ENCODE assay signal across 8 cellular contexts in the genomic region with DNA sequence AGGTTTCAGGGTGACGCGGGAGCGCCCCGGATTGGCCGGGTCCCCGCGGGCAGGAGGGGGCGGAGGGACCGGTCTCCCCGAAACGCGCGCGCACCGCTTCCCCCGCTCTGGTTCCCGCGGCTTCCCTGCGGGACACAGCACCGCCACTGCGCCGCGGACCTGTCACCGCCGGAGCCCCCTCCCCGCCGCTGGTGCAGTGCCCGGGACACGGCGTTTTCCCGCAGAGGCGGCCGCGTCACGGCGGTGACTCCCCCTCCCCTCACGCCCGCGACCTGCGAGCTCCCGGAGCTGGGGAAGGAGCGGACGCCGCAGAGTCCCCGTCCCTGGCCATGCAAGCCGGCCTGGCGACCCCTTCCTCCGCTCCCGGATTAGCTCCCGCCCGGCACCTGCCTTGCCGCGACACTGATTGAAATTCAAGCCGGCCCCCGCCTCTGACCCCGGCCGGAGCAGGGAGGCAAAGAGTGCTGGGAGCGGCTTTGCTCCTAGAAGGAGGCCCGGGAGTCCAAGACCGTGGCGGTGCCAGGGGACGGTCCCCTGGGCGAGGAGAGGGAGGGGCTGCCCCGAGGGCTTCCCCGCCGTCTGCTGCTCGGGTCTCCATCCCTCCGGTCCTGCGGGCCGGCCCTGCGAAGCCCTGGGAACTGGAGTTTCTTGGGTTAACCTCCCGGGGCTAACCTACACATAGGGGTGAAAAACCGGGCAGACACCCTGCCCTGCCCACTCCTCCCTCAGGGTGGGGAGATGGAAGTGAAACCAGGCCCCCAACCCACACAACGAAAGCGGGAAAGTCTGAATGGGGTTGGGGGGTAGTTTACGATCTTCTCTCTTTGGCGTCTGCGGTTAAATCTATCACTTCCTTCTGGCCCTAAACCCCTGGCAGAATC. TPM values are rescaled to one million over a fixed set of nuclear protein-coding genes. Genes with fewer than 3 reads are reported as not detected.
DNase-seq lines count a peak whose midpoint lies in the region; ATAC-seq, FAIRE-seq and TF ChIP-seq lines count a peak whose summit lies in the region.

No MANE protein-coding gene starts in this region.

- H3K36me3 Mint-ChIP-seq in naive thymus-derived CD4-positive, alpha-beta T cell, result peaks cover 0 to 1% (median 0%) of the 10 kb centered on the region in 5 donors

- peaks cover 8 to 30% (median 19%) of the 10 kb centered on the region in 7 donors for H3K4me1 Mint-ChIP-seq in naive thymus-derived CD4-positive, alpha-beta T cell

- peak; percentile 28 for ATAC-seq in naive thymus-derived CD4-positive, alpha-beta T cell
- ATAC-seq in HG03280 (IDR thresholded peaks at IDR 0.05; ENCODE audit: unreplicated experiment), result no peak
- ATAC-seq in HG03460 (IDR thresholded peaks at IDR 0.05; ENCODE audit: unreplicated experiment), result no peak

- TF ChIP-seq CTCF in SK-N-SH (IDR thresholded peaks at IDR 0.05) (no peak), dorsolateral prefrontal cortex (IDR thresholded peaks at IDR 0.05 in 54 of 56, conservative IDR thresholded peaks at IDR 0.05 in 2 of 56; ENCODE audit: low read depth in 1 of 56, partially characterized antibody in 56 of 56) (no peak)

- CTCF ChIA-PET in SK-N-SH (lab: Yijun Ruan, JAX), result interaction anchor here (0.7 to 4.6 kb wide), 5 partner anchors 9 to 30 kb away, joined by 3 to 25 read pairs (median 4); no protein-coding TSS in a partner anchor
- CTCF ChIA-PET in naive thymus-derived CD4-positive, alpha-beta T cell (lab: Charles Lee), result no interaction called here

- DNase-seq in GM19239 (ENCODE audit: insufficient read length, low spot score) (peak; percentile 47), SK-N-SH (peak; percentile 79), dorsolateral prefrontal cortex (peak in 3 of 10 donors; percentile 59 to 66 (median 60)), NCI-H2196 treated with DMSO at 0.1 percent for 48 hours (lab: John Stamatoyannopoulos, UW; ENCODE audit: unreplicated experiment) (no peak), medulla oblongata (ENCODE audit: extremely low spot score) (no peak)
- peak in 7 of 9 donors; percentile 9 to 54 (median 20) for DNase-seq in naive thymus-derived CD4-positive, alpha-beta T cell

- H3K36me3 ChIP-seq in SK-N-SH (replicated peaks in 1 of 2; ENCODE audit: control insufficient read depth in 1 of 2, insufficient read depth in 2 of 2, low read length in 1 of 2), result no peaks in the 10 kb centered on the region
- H3K36me3 ChIP-seq in naive thymus-derived CD4-positive, alpha-beta T cell (ENCODE audit: control insufficient read depth in 2 of 3, insufficient read depth in 3 of 3, low read length in 3 of 3), result no peaks in the 10 kb centered on the region

- peak overlapping the region; percentile 91 for H3K4me2 ChIP-seq in SK-N-SH

- H3K4me3 ChIP-seq in SK-N-SH (ENCODE audit: low read depth in 2 of 2, low read length in 1 of 2), result peak overlapping the region; percentile 60 to 64
- H3K4me3 ChIP-seq in dorsolateral prefrontal cortex, result peak overlapping the region; percentile 52 to 90 (median 79)
- H3K4me3 ChIP-seq in naive thymus-derived CD4-positive, alpha-beta T cell (ENCODE audit: low read length), result peak overlapping the region; percentile 56

- no peak for TF ChIP-seq RAD21 in SK-N-SH (IDR thresholded peaks at IDR 0.05; ENCODE audit: low read length)

- H3K27me3 ChIP-seq in SK-N-SH (ENCODE audit: insufficient read depth) (peaks cover 7% of the 10 kb centered on the region; the same call in 1 of the 2 replicates), dorsolateral prefrontal cortex (no peaks in the 10 kb centered on the region)
- H3K27me3 ChIP-seq in naive thymus-derived CD4-positive, alpha-beta T cell (ENCODE audit: control insufficient read depth in 2 of 2, insufficient read depth in 2 of 2, low read length in 2 of 2), result peaks cover 6 to 14% of the 10 kb centered on the region in 2 donors

- H3K4me1 ChIP-seq in SK-N-SH (ENCODE audit: control insufficient read depth in 1 of 2, insufficient read depth in 2 of 2, low read depth in 1 of 2, low read length in 1 of 2), result peaks cover 0 to 10% of the 10 kb centered on the region in 2 experiments; a peak in 1 of 4 replicates
- peaks cover 7 to 10% of the 10 kb centered on the region in 2 donors for H3K4me1 ChIP-seq in naive thymus-derived CD4-positive, alpha-beta T cell (ENCODE audit: control insufficient read depth in 2 of 2, insufficient read depth in 2 of 2, low read length in 2 of 2)

- POLR2A ChIA-PET in SK-N-SH (lab: Yijun Ruan, JAX), result interaction anchor here (1.1 kb wide), 1 partner anchor 16 kb away, joined by 3 read pairs; no protein-coding TSS in a partner anchor
- POLR2A ChIA-PET in naive thymus-derived CD4-positive, alpha-beta T cell (lab: Charles Lee), result interaction anchor here (0.5 kb wide), 1 partner anchor 610 kb away, joined by 4 read pairs; no protein-coding TSS in a partner anchor

- FAIRE-seq in GM19239 (lab: Jason Lieb, UNC), result no peak

- H3K27me3 Mint-ChIP-seq in naive thymus-derived CD4-positive, alpha-beta T cell, result peaks cover 48 to 84% (median 62%) of the 10 kb centered on the region in 5 donors

- TF ChIP-seq EP300 in SK-N-SH (IDR thresholded peaks at IDR 0.05; ENCODE audit: borderline replicate concordance in 1 of 2, low read depth in 1 of 2, low read length in 1 of 2), result no peak

- H3K9me2 ChIP-seq in SK-N-SH, result no peaks in the 10 kb centered on the region

- H3K9ac ChIP-seq in SK-N-SH, result no peak overlapping the region

- no peaks in the 10 kb centered on the region for H4K20me1 ChIP-seq in SK-N-SH (ENCODE audit: insufficient read depth)

- H3K79me2 ChIP-seq in SK-N-SH (ENCODE audit: insufficient read depth), result no peaks in the 10 kb centered on the region

- intact Hi-C loops in dorsolateral prefrontal cortex (cut with DNase I), result no loop called here
- intact Hi-C loops in naive thymus-derived CD4-positive, alpha-beta T cell (cut with micrococcal nuclease), result loop anchor here in 1 of 2 donors (5.0 kb wide), 1 partner anchor 51 kb away; no protein-coding TSS in a partner anchor

- H3K27ac ChIP-seq in SK-N-SH (ENCODE audit: low read depth in 2 of 2, low read length in 1 of 2) (no peak overlapping the region), dorsolateral prefrontal cortex (peak overlapping the region in 57 of 59 donors; percentile 7 to 92 (median 71))
- H3K27ac ChIP-seq in naive thymus-derived CD4-positive, alpha-beta T cell (ENCODE audit: low read depth, low read length), result no peak overlapping the region

- peak overlapping the region in 2 of 9 donors; percentile 18 to 47 for H3K27ac Mint-ChIP-seq in naive thymus-derived CD4-positive, alpha-beta T cell

- peaks cover 0 to 3% (median 0%) of the 10 kb centered on the region in 11 donors for H3K9me3 Mint-ChIP-seq in naive thymus-derived CD4-positive, alpha-beta T cell

- H3F3A ChIP-seq in SK-N-SH (replicated peaks; ENCODE audit: insufficient read depth), result peaks cover 11% of the 10 kb centered on the region

- H3K4me3 Mint-ChIP-seq in naive thymus-derived CD4-positive, alpha-beta T cell, result peak overlapping the region; percentile 62 to 85 (median 78)

- H2AFZ ChIP-seq in SK-N-SH (ENCODE audit: low read depth), result peak overlapping the region; percentile 63; the same call in 1 of the 2 replicates

- no peaks in the 10 kb centered on the region for H3K9me3 ChIP-seq in SK-N-SH
- H3K9me3 ChIP-seq in naive thymus-derived CD4-positive, alpha-beta T cell (ENCODE audit: control insufficient read depth in 2 of 3, low read length in 3 of 3), result no peaks in the 10 kb centered on the region

- WGBS in SK-N-SH (ENCODE audit: low lambda C conversion rate), result 29% methylated on average over 19 of the region's 78 CpGs

TF ChIP-seq in SK-N-SH, 30 proteins besides CTCF, POLR2A, EP300 and RAD21:
- no peak for TF ChIP-seq EZH2phosphoT487 (IDR thresholded peaks at IDR 0.05; ENCODE audit: borderline replicate concordance, low read depth)
- TF ChIP-seq MXI1 (IDR thresholded peaks at IDR 0.05; ENCODE audit: low read depth, low read length), result no peak
- no peak for TF ChIP-seq GABPA (IDR thresholded peaks at IDR 0.05; ENCODE audit: low read depth)
- TF ChIP-seq POLR2AphosphoS5 (IDR thresholded peaks at IDR 0.05; ENCODE audit: low read depth, low read length), result no peak

RNA-seq across cellular contexts. Expression of a gene that starts 1.0 kb away (rescaled TPM):
- 0.39 and 0.72 TPM in 2 replicates for polyA plus RNA-seq in SK-N-SH (2012; rRNA removed)
- 0.31 and 0.63 TPM in 2 replicates for polyA plus RNA-seq in SK-N-SH (2012; cell fraction: cytosol; rRNA removed)
- 0.66 and 0.99 TPM in 2 replicates for polyA plus RNA-seq in SK-N-SH (2012; cell fraction: nucleus; rRNA removed)
- total RNA-seq in dorsolateral prefrontal cortex, result 10 to 100 TPM; 23.1 to 78.5 (median 45.3) TPM
- under 1 TPM in 2 of 5 experiments, not detected in 3; 0.07 to 0.39 TPM for total RNA-seq in naive thymus-derived CD4-positive, alpha-beta T cell
- polyA plus RNA-seq in naive thymus-derived CD4-positive, alpha-beta T cell, result not detected

Comparison
In these comparisons a context has a peak if more than half of its experiments do, and no peak if none do; other contexts are left out.
1. DNase-seq: peak in GM19239 (single experiment), SK-N-SH (single experiment) and naive thymus-derived CD4-positive, alpha-beta T cell (7 of 9); none in NCI-H2196 treated with DMSO at 0.1 percent for 48 hours (single experiment) and medulla oblongata (single experiment).
2. H3K27ac ChIP-seq: peak in dorsolateral prefrontal cortex (57 of 59); none in SK-N-SH (0 of 2) and naive thymus-derived CD4-positive, alpha-beta T cell (single experiment).
3. RNA of a gene that starts 1.0 kb away (total RNA-seq): 23.1 to 78.5 TPM in dorsolateral prefrontal cortex; 0.07 to 0.39 TPM in naive thymus-derived CD4-positive, alpha-beta T cell; every median in the first group is over 10 times any median in the second.
4. Peak in every context shown above with its lines, with median percentiles within 50 percentile points of each other: H3K4me3 ChIP-seq.